7 cellular contexts compared by ENCODE assay signal in the genomic region with DNA sequence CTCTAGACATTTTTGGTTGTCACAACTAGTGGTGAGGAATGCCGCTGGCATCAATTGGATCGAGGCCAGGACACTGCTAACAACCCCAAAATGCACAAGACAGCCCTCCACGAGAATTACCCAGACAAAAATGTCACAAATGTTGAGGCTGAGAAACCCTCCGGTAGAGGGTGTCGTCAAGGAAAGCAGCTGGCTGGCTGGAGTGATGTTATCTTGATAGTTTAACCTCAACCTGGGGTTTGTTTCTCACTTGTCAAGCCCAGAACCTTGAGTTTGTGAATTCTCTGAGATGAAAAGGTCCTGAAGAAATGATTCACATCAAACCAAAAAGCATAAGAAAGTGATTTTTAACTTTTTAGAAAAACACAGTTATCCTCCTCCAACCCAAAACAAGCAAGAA. TPM values are rescaled to one million over a fixed set of nuclear protein-coding genes. Genes with fewer than 3 reads are reported as not detected.
A peak's percentile ranks its signal among the peaks of the same experiment; 100 is the strongest.
DNase-seq lines count a peak whose midpoint lies in the region; ATAC-seq, FAIRE-seq and TF ChIP-seq lines count a peak whose summit lies in the region.

No MANE protein-coding gene starts in this region.

- no TSS peak for BruUV-seq in K562 (replicated peaks; lab: Mats Ljungman, UMichigan)

- peak; percentile 36 for TF ChIP-seq CTCF in SU-DHL-6 (IDR thresholded peaks at IDR 0.05; ENCODE audit: insufficient read depth, low read length, poor library complexity, severe bottlenecking)
- TF ChIP-seq CTCF in K562 (IDR thresholded peaks at IDR 0.05 in 2 of 3, conservative IDR thresholded peaks at IDR 0.05 in 1 of 3; ENCODE audit: insufficient read depth in 2 of 3, low read depth in 1 of 3, low read length in 3 of 3): peak; percentile 56 to 67 (median 61)

- peaks cover 29 to 54% of the 10 kb centered on the region in 2 experiments for H3K4me1 ChIP-seq in K562 (replicated peaks in 1 of 2; ENCODE audit: control insufficient read depth in 2 of 2, insufficient read depth in 2 of 2, low read length in 2 of 2)

- intact Hi-C loops in K562 (cut with micrococcal nuclease): loop anchor here (1.0 to 5.0 kb wide), 3 partner anchors 37 to 103 kb away; a partner anchor contains a TSS

- H3K9me3 ChIP-seq in SU-DHL-6 (ENCODE audit: insufficient read depth, low read length) (no peaks in the 10 kb centered on the region), K562 (replicated peaks; ENCODE audit: control insufficient read depth, insufficient read depth, low read depth, low read length) (no peaks in the 10 kb centered on the region)

- H3K27ac ChIP-seq in SU-DHL-6 (ENCODE audit: low read depth, low read length) (peak overlapping the region; percentile 80), K562 (ENCODE audit: extremely low read depth, low read depth, low read length) (no peak overlapping the region)

- peak overlapping the region; percentile 34 for H3K9ac ChIP-seq in SU-DHL-6 (ENCODE audit: low read length)
- H3K9ac ChIP-seq in K562 (ENCODE audit: insufficient read depth in 1 of 2, low read depth in 2 of 2, low read length in 2 of 2): no peak overlapping the region; a peak in 1 of 4 replicates

- no peaks in the 10 kb centered on the region for H4K20me1 ChIP-seq in SU-DHL-6 (ENCODE audit: low read depth, low read length)
- H4K20me1 ChIP-seq in K562 (replicated peaks; ENCODE audit: control insufficient read depth, insufficient read depth, low read length): no peaks in the 10 kb centered on the region

- 4% methylated on average over 5 of the region's 5 CpGs for WGBS in K562 (ENCODE audit: insufficient coverage, low coverage, missing lambda C conversion rate)

- peak; percentile 81 for FAIRE-seq in GM19239 (lab: Jason Lieb, UNC)
- FAIRE-seq in K562 (lab: Jason Lieb, UNC): peak; percentile 78

- H3K4me2 ChIP-seq in SU-DHL-6 (ENCODE audit: low read depth, low read length, poor library complexity, severe bottlenecking) (peak overlapping the region; percentile 48), K562 (ENCODE audit: insufficient read depth, low read length) (no peak overlapping the region)

- peaks cover 3% of the 10 kb centered on the region for H3K9me1 ChIP-seq in K562 (ENCODE audit: control insufficient read depth, insufficient read depth, low read length)

- POLR2A ChIA-PET in K562 (lab: Yijun Ruan, JAX): interaction anchor here (0.7 to 1.5 kb wide), 8 partner anchors 10 to 107 kb away, joined by 3 to 5 read pairs (median 3); no protein-coding TSS in a partner anchor

- peak; percentile 57 to 74 for TF ChIP-seq RAD21 in K562 (CRISPR knock-in tag; conservative IDR thresholded peaks at IDR 0.05 in 1 of 2, IDR thresholded peaks at IDR 0.05 in 1 of 2)

- H3F3A ChIP-seq in SU-DHL-6 (ENCODE audit: insufficient read depth): peaks cover 8% of the 10 kb centered on the region; the same call in 1 of the 2 replicates

- DNase-seq in GM19239 (ENCODE audit: insufficient read length, low spot score): no peak
- DNase-seq in K562 (ENCODE audit: extremely low read depth in 1 of 4, low spot score in 3 of 4): peak in 3 of 4 experiments; percentile 43 to 70 (median 66)
- DNase-seq in stimulated activated CD8-positive, alpha-beta memory T cell treated with anti-CD3 and anti-CD28 coated beads, Interleukin-12 subunit alpha, Interleukin-12 subunit beta, amount 100 ng/mL, for 1 hour (ENCODE audit: low read depth): peak; percentile 50
- DNase-seq in NCI-H1092 treated with DMSO at 0.1 percent for 48 hours (lab: John Stamatoyannopoulos, UW): no peak

- H3K79me2 ChIP-seq in SU-DHL-6 (ENCODE audit: insufficient read depth, low read length): no peaks in the 10 kb centered on the region
- no peaks in the 10 kb centered on the region for H3K79me2 ChIP-seq in K562 (ENCODE audit: control insufficient read depth, insufficient read depth, low read length)

- H3K4me3 ChIP-seq in SU-DHL-6 (ENCODE audit: insufficient read depth, low read length, poor library complexity, severe bottlenecking) (no peak overlapping the region), K562 (no peak overlapping the region)

- H3K36me3 ChIP-seq in SU-DHL-6 (ENCODE audit: low read length): no peaks in the 10 kb centered on the region
- H3K36me3 ChIP-seq in K562 (ENCODE audit: control insufficient read depth, insufficient read depth, low read length): no peaks in the 10 kb centered on the region

- H3K27me3 ChIP-seq in SU-DHL-6 (ENCODE audit: low read length) (no peaks in the 10 kb centered on the region), K562 (ENCODE audit: control insufficient read depth in 2 of 2, insufficient read depth in 2 of 2, low read length in 2 of 2) (no peaks in the 10 kb centered on the region)

- CTCF ChIA-PET in K562 (lab: Yijun Ruan, JAX; ENCODE audit: low intra/inter-chr PET ratio): interaction anchor here (0.6 to 3.5 kb wide), 2 partner anchors 43 to 103 kb away, joined by 3 to 16 read pairs; no protein-coding TSS in a partner anchor

- in situ Hi-C loops in K562 (cut with MboI): no loop called here

- no peak for TF ChIP-seq POLR2A in K562 (conservative IDR thresholded peaks at IDR 0.05)

- H3K9me2 ChIP-seq in SU-DHL-6 (replicated peaks; ENCODE audit: insufficient read depth, low read length): no peaks in the 10 kb centered on the region

- peak; percentile 36 for ATAC-seq in K562
- ATAC-seq in GM18861 (IDR thresholded peaks at IDR 0.05; ENCODE audit: unreplicated experiment): no peak
- no peak for ATAC-seq in HG03439 (IDR thresholded peaks at IDR 0.05; ENCODE audit: unreplicated experiment)

- no peak overlapping the region for H2AFZ ChIP-seq in SU-DHL-6 (ENCODE audit: low read depth, low read length, severe bottlenecking)
- H2AFZ ChIP-seq in K562 (ENCODE audit: low read depth, low read length): no peak overlapping the region

- 0 out of 2 replicates have a peak, but pooled peaks have one; percentile 21 for TF ChIP-seq EP300 in K562 (IDR thresholded peaks at IDR 0.05; ENCODE audit: low read length)

TF ChIP-seq in K562, 482 proteins besides CTCF, POLR2A, EP300 and RAD21 (continues in another document):
- peak; percentile 37; the same call in 1 of the 2 replicates for TF ChIP-seq ATF7 (IDR thresholded peaks at IDR 0.05)
- no peak for TF ChIP-seq ZNF551 (CRISPR knock-in tag; IDR thresholded peaks at IDR 0.05)
- peak; percentile 38; the same call in 1 of the 2 replicates for TF ChIP-seq ARID1B (IDR thresholded peaks at IDR 0.05)
- TF ChIP-seq, protein P1, sequence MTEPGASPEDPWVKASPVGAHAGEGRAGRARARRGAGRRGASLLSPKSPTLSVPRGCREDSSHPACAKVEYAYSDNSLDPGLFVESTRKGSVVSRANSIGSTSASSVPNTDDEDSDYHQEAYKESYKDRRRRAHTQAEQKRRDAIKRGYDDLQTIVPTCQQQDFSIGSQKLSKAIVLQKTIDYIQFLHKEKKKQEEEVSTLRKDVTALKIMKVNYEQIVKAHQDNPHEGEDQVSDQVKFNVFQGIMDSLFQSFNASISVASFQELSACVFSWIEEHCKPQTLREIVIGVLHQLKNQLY (CRISPR knock-in tag; conservative IDR thresholded peaks at IDR 0.05): no peak
- TF ChIP-seq GATA2 (CRISPR knock-in tag; IDR thresholded peaks at IDR 0.05): peak; percentile 92
- no peak for TF ChIP-seq KLF16 (IDR thresholded peaks at IDR 0.05)
- 0 out of 2 replicates have a peak, but pooled peaks have one; percentile 37 for TF ChIP-seq SOX6 (IDR thresholded peaks at IDR 0.05)
- TF ChIP-seq SLC30A9 (CRISPR knock-in tag; IDR thresholded peaks at IDR 0.05): no peak
- no peak for TF ChIP-seq NR1H2 (CRISPR knock-in tag; IDR thresholded peaks at IDR 0.05)
- TF ChIP-seq NFIC (IDR thresholded peaks at IDR 0.05): peak; percentile 43; the same call in 1 of the 2 replicates
- peak; percentile 42; the same call in 1 of the 2 replicates for TF ChIP-seq DPF2 (IDR thresholded peaks at IDR 0.05)
- peak; percentile 40; the same call in 1 of the 2 replicates for TF ChIP-seq SMARCE1 (IDR thresholded peaks at IDR 0.05)

RNA-seq across cellular contexts. Expression of a gene that starts 21.1 kb away (rescaled TPM):
- total RNA-seq in K562 (2011; cell fraction: chromatin; rRNA removed; ENCODE audit: low replicate concordance): 1.1 TPM in 2 replicates
- total RNA-seq in K562 (2011; cell fraction: nucleolus; rRNA removed): 0.33 and 0.66 TPM in 2 replicates
- total RNA-seq in K562 (2011; cell fraction: nucleoplasm; rRNA removed): 0.46 and 0.59 TPM in 2 replicates
- total RNA-seq in K562 (2014; rRNA removed) (0.08 and 0.27 TPM in 2 replicates), K562 (2014; rRNA removed; fragmentation: Illumina TruSeq; extraction: Trizol) (0.15 TPM in 1 of 2 replicates, not detected in the other), K562 (2015; rRNA removed; fragmentation: Illumina TruSeq; extraction: Trizol) (0.14 and 0.19 TPM in 2 replicates), K562 (2021) (0.29 and 0.34 TPM in 2 replicates)
- polyA plus RNA-seq in K562 (2011; rRNA removed) (0.25 and 0.37 TPM in 2 replicates), K562 (2014; fragmentation: Illumina TruSeq; extraction: Trizol) (0.13 and 0.24 TPM in 2 replicates), K562 (2014; fragmentation: Nextera tagmentation; extraction: Ambion mirVana) (under 1 TPM; 0.11 to 0.13 TPM), K562 (2014; rRNA removed) (0.23 and 0.25 TPM in 2 replicates)
- polyA plus RNA-seq in K562 (2011; cell fraction: cytosol; rRNA removed): 0.24 and 0.46 TPM in 2 replicates
- 1.2 and 1.7 TPM in 2 replicates for polyA plus RNA-seq in K562 (2011; cell fraction: nucleus; rRNA removed)
- 0.29 and 0.48 TPM in 2 replicates for polyA plus RNA-seq in K562 (2012)
- 0.21 TPM in 2 replicates for polyA minus RNA-seq in K562 (2011; rRNA and poly(A)+ RNA removed)
- 0.48 TPM in 1 of 2 replicates, not detected in the other for polyA minus RNA-seq in K562 (2011; cell fraction: cytosol; rRNA and poly(A)+ RNA removed)
- polyA minus RNA-seq in K562 (2011; cell fraction: nucleus; rRNA and poly(A)+ RNA removed): 0.40 and 0.44 TPM in 2 replicates

RNA-seq across cellular contexts. Expression of a gene that starts 35.9 kb away (rescaled TPM):
- total RNA-seq in K562 (2011; cell fraction: chromatin; rRNA removed; ENCODE audit: low replicate concordance): 33.8 and 58.3 TPM in 2 replicates
- total RNA-seq in K562 (2011; cell fraction: nucleolus; rRNA removed): 34.2 and 42.5 TPM in 2 replicates
- total RNA-seq in K562 (2011; cell fraction: nucleoplasm; rRNA removed): 41.9 and 43.4 TPM in 2 replicates
- total RNA-seq in K562 (2014; rRNA removed): 2.9 and 3.5 TPM in 2 replicates
- total RNA-seq in K562 (2014; rRNA removed; fragmentation: Illumina TruSeq; extraction: Trizol): 2.0 and 2.9 TPM in 2 replicates
- 1.4 and 2.1 TPM in 2 replicates for total RNA-seq in K562 (2015; rRNA removed; fragmentation: Illumina TruSeq; extraction: Trizol)
- 4.6 and 4.9 TPM in 2 replicates for total RNA-seq in K562 (2021)
- 15.4 and 17.3 TPM in 2 replicates for polyA plus RNA-seq in K562 (2011; rRNA removed)
- polyA plus RNA-seq in K562 (2011; cell fraction: cytosol; rRNA removed): 9.1 and 23.9 TPM in 2 replicates
- polyA plus RNA-seq in K562 (2011; cell fraction: nucleus; rRNA removed): 18.2 and 38.1 TPM in 2 replicates
- 3.8 and 12.5 TPM in 2 replicates for polyA plus RNA-seq in K562 (2012)
- polyA plus RNA-seq in K562 (2014; fragmentation: Illumina TruSeq; extraction: Trizol): 4.0 and 4.5 TPM in 2 replicates
- polyA plus RNA-seq in K562 (2014; fragmentation: Nextera tagmentation; extraction: Ambion mirVana): under 1 TPM; 0.17 to 0.48 TPM
- 2.7 and 3.6 TPM in 2 replicates for polyA plus RNA-seq in K562 (2014; rRNA removed)
- polyA minus RNA-seq in K562 (2011; rRNA and poly(A)+ RNA removed): 19.8 and 20.3 TPM in 2 replicates
- polyA minus RNA-seq in K562 (2011; cell fraction: cytosol; rRNA and poly(A)+ RNA removed): 7.5 and 11.4 TPM in 2 replicates
- polyA minus RNA-seq in K562 (2011; cell fraction: nucleus; rRNA and poly(A)+ RNA removed): 24.1 and 28.3 TPM in 2 replicates

Comparison
In these comparisons a context has a peak if more than half of its experiments do, and no peak if none do; other contexts are left out.
1. DNase-seq: peak in K562 (3 of 4) and stimulated activated CD8-positive, alpha-beta memory T cell treated with anti-CD3 and anti-CD28 coated beads, Interleukin-12 subunit alpha, Interleukin-12 subunit beta, amount 100 ng/mL, for 1 hour (single experiment); none in GM19239 (single experiment) and NCI-H1092 treated with DMSO at 0.1 percent for 48 hours (single experiment).